Comparison of ENCODE assay signal across 8 cellular contexts in genomic region chr19:12794196-12794921, GRCh38. TPM values are rescaled to one million over a fixed set of nuclear protein-coding genes. Genes with fewer than 3 reads are reported as not detected.
DNase-seq lines count a peak whose midpoint lies in the region; ATAC-seq and TF ChIP-seq lines count a peak whose summit lies in the region.

No MANE protein-coding gene starts in this region.

- H3K4me1 Mint-ChIP-seq in mesothelial cell of epicardium, result peaks cover 25% of the 10 kb centered on the region

- CTCF ChIA-PET in HEK293 (lab: Yijun Ruan, JAX), result interaction anchor here (0.6 to 16.5 kb wide), 4 partner anchors 17 to 126 kb away, joined by 5 to 386 read pairs (median 140); partner anchors contain the start of gene HOOK2

- no peaks in the 10 kb centered on the region for H3K9me3 Mint-ChIP-seq in mesothelial cell of epicardium

- H3K36me3 ChIP-seq in HEK293 (ENCODE audit: control insufficient read depth in 2 of 2, insufficient read depth in 1 of 2, low read length in 2 of 2) (peaks cover 12 to 14% of the 10 kb centered on the region in 2 experiments; a peak in 2 of 3 replicates), body of pancreas (replicated peaks in 1 of 2; ENCODE audit: insufficient read depth in 1 of 2, low read depth in 2 of 2) (no peaks in the 10 kb centered on the region)

- H3K36me3 Mint-ChIP-seq in mesothelial cell of epicardium, result peaks cover 2% of the 10 kb centered on the region

- H3K27ac Mint-ChIP-seq in mesothelial cell of epicardium, result peak overlapping the region; percentile 93

- WGBS in body of pancreas, 2 donors, result 55 to 59% methylated on average over 6 of the region's 6 CpGs

- intact Hi-C loops in body of pancreas (cut with DNase I), result no loop called here

- POLR2A ChIA-PET in HEK293 (lab: Yijun Ruan, JAX), result interaction anchor here (0.7 to 2.6 kb wide), 3 partner anchors 16 to 1134 kb away, joined by 3 to 12 read pairs (median 4); no protein-coding TSS in a partner anchor

- H3K27ac ChIP-seq in HEK293 (ENCODE audit: extremely low read depth, low read depth, low read length) (no peak overlapping the region), body of pancreas (peak overlapping the region; percentile 94 to 100 (median 98))

- TF ChIP-seq POLR2A in body of pancreas (IDR thresholded peaks at IDR 0.05), result peak in 1 of 3 donors; percentile 18

- H3K27me3 ChIP-seq in body of pancreas, result no peaks in the 10 kb centered on the region

- peak overlapping the region; percentile 55 for H3K4me3 Mint-ChIP-seq in mesothelial cell of epicardium

- DNase-seq in A172 (ENCODE audit: low spot score) (peak; percentile 35), body of pancreas (no peak), mesothelial cell of epicardium (ENCODE audit: low spot score in 2 of 2, unreplicated experiment in 2 of 2) (no peak), NCI-H2029 (lab: John Stamatoyannopoulos, UW) (no peak)
- DNase-seq in stimulated activated CD4-positive, alpha-beta T cell treated with anti-CD3 and anti-CD28 coated beads, Interleukin-4, amount 100 ng/mL, for 4 hours, result no peak
- no peak for DNase-seq in effector CD8-positive, alpha-beta T cell (lab: John Stamatoyannopoulos, UW)

- peak overlapping the region; percentile 43 for H3K4me3 ChIP-seq in HEK293 (ENCODE audit: low read depth, low read length)
- H3K4me3 ChIP-seq in body of pancreas, result no peak overlapping the region

- peaks cover 13% of the 10 kb centered on the region for H3K4me1 ChIP-seq in HEK293 (ENCODE audit: control insufficient read depth, insufficient read depth, low read length)
- H3K4me1 ChIP-seq in body of pancreas, result peaks cover 37% of the 10 kb centered on the region

- H3K27me3 Mint-ChIP-seq in mesothelial cell of epicardium (ENCODE audit: low read depth), result no peaks in the 10 kb centered on the region

- H3K9me3 ChIP-seq in HEK293 (ENCODE audit: control insufficient read depth, insufficient read depth, low read depth, low read length), result no peaks in the 10 kb centered on the region
- no peaks in the 10 kb centered on the region for H3K9me3 ChIP-seq in body of pancreas

- 0 out of 2 replicates have a peak, but pooled peaks have one; percentile 7 for TF ChIP-seq CTCF in HEK293 (tag by site-specific recombination; IDR thresholded peaks at IDR 0.05)
- no peak for TF ChIP-seq CTCF in body of pancreas (IDR thresholded peaks at IDR 0.05)
- no peak for TF ChIP-seq CTCF in mesothelial cell of epicardium (IDR thresholded peaks at IDR 0.05; ENCODE audit: unreplicated experiment)

- no peak for ATAC-seq in body of pancreas
- ATAC-seq in HG02678 (IDR thresholded peaks at IDR 0.05; ENCODE audit: unreplicated experiment), result no peak

TF ChIP-seq in HEK293, 187 proteins besides CTCF, POLR2A, EP300 and RAD21:
- TF ChIP-seq GLIS1 (tag by site-specific recombination; IDR thresholded peaks at IDR 0.05) (0 out of 2 replicates have a peak, but pooled peaks have one; percentile 2), ZNF776 (tag by site-specific recombination; IDR thresholded peaks at IDR 0.05; ENCODE audit: borderline replicate concordance) (no peak), ZNF488 (tag by site-specific recombination; IDR thresholded peaks at IDR 0.05) (no peak), ZNF121 (tag by site-specific recombination; IDR thresholded peaks at IDR 0.05) (peak; percentile 69), ZNF335 (tag by site-specific recombination; conservative IDR thresholded peaks at IDR 0.05) (peak; percentile 38; the same call in 1 of the 2 replicates)

RNA-seq across cellular contexts. Expression of gene JUNB, which starts 3.1 kb away (rescaled TPM):
- total RNA-seq in A172 (2014; rRNA removed; shearing (Covaris generic)), result 79.1 and 85.7 TPM in 2 replicates
- 100 to 1,000 TPM; 219 to 485 TPM for total RNA-seq in body of pancreas
- total RNA-seq in mesothelial cell of epicardium, result 160 to 169 TPM (median 164 TPM) in 3 replicates

RNA-seq across cellular contexts. Expression of gene PRDX2, which starts 7.2 kb away (rescaled TPM):
- not detected in 2 replicates for total RNA-seq in A172 (2014; rRNA removed; shearing (Covaris generic))
- total RNA-seq in body of pancreas, result 100 to 1,000 TPM; 105 to 146 TPM
- 361 to 381 TPM (median 380 TPM) in 3 replicates for total RNA-seq in mesothelial cell of epicardium

RNA-seq across cellular contexts. Expression of gene THSD8, which starts 7.5 kb away (rescaled TPM):
- not detected in 2 replicates for total RNA-seq in A172 (2014; rRNA removed; shearing (Covaris generic))
- total RNA-seq in body of pancreas (not detected), mesothelial cell of epicardium (8.4 to 11.4 TPM (median 8.8 TPM) in 3 replicates)

RNA-seq across cellular contexts. Expression of gene RNASEH2A, which starts 12.0 kb away (rescaled TPM):
- total RNA-seq in A172 (2014; rRNA removed; shearing (Covaris generic)), result 88.8 and 89.6 TPM in 2 replicates
- total RNA-seq in body of pancreas, result 1 to 10 TPM; 1.3 to 6.5 TPM
- 17.5 to 22.7 TPM (median 19.8 TPM) in 3 replicates for total RNA-seq in mesothelial cell of epicardium

RNA-seq across cellular contexts. Expression of gene HOOK2, which starts 19.0 kb away (rescaled TPM):
- 10.2 and 20.5 TPM in 2 replicates for total RNA-seq in A172 (2014; rRNA removed; shearing (Covaris generic))
- total RNA-seq in body of pancreas (100 to 1,000 TPM; 114 to 354 TPM), mesothelial cell of epicardium (89.2 to 93.7 TPM (median 92.7 TPM) in 3 replicates)

Comparison
In these comparisons a context has a peak if more than half of its experiments do, and no peak if none do; other contexts are left out.
1. RNA of gene PRDX2, which starts 7.2 kb away (total RNA-seq): 361 to 381 TPM in mesothelial cell of epicardium and 105 to 146 TPM in body of pancreas; not detected in A172; every median in the first group is over 100 times any median in the second.